Comparison of ENCODE assay signal across 10 cellular contexts in the genomic region with DNA sequence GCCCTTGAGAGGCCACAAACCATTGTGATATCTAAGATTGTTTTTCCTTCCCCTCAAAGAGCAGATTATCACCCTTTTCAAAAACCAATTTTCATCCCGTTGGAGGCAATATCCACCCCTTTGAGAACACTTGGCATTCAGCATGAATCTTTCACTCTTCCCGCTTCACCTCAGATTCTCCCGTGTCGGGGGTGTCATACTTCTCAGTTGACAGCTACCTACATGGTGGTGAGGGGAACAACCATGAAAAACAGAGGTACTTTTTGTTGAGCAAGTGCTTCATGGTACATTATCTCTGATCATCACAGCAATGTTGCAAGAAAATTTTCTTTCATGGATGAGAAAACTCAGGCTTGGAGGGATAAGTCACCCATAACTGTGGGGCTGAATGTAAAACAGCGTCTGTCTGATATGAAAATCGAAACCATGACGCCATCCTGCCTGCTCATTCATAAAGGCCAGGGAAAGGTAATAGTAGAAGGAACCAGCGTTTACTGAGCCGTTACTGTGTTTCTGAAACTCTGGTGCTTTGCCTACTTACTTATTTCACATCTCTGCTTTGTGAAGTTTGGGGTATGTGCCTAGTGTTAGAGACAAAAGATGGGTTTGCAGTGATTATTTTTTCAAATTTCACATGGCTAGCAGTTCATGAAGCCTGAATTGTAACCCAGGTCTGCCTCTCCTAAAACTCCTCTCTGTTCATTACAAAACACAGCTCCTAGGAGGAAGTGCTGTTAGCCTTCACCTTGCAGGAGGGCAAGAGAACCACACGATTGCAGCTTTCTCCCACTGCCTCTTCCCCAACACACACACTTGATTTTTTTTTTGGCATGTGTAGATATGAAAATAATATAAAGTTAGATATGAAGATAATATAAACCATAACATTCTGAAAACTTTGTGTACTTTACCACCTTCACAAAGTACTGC. TPM values are rescaled to one million over a fixed set of nuclear protein-coding genes. Genes with fewer than 3 reads are reported as not detected.
A peak's percentile ranks its signal among the peaks of the same experiment; 100 is the strongest.
DNase-seq lines count a peak whose midpoint lies in the region; ATAC-seq lines count a peak whose summit lies in the region.
"Had no signal": no experiment of that assay in that cellular context is flagged by ENCODE, and none has a peak within 500 bp of the region (broad histone marks: within the 10 kb centered on the region; RNA-seq: fewer than 3 reads in every experiment).

No MANE protein-coding gene starts in this region.

- peaks cover 21% of the 10 kb centered on the region for H3K27me3 Mint-ChIP-seq in activated CD4-positive, alpha-beta T cell treated with anti-CD3 and anti-CD28 coated beads for 36 hours

- no peaks in the 10 kb centered on the region for H3K4me1 ChIP-seq in GM23248 (ENCODE audit: insufficient read depth)

- H3K9me3 ChIP-seq in GM23248 (ENCODE audit: low read depth): no peaks in the 10 kb centered on the region

- ATAC-seq in GM18511 (IDR thresholded peaks at IDR 0.05; ENCODE audit: unreplicated experiment) (peak; percentile 94), GM21423 (IDR thresholded peaks at IDR 0.05; ENCODE audit: unreplicated experiment) (peak; percentile 65), HG03066 (IDR thresholded peaks at IDR 0.05; ENCODE audit: low read depth, unreplicated experiment) (peak; percentile 68)
- ATAC-seq in activated CD4-positive, alpha-beta T cell treated with anti-CD3 and anti-CD28 coated beads for 36 hours: no peak
- ATAC-seq: natural killer cell had no signal

- DNase-seq in SK-MEL-5 (ENCODE audit: low read depth, low spot score) (peak; percentile 9), GM23248 (no peak), cerebellar nuclear complex (lab: John Stamatoyannopoulos, UW) (no peak), activated gamma-delta T cell (lab: John Stamatoyannopoulos, UW) (no peak)
- no peak for DNase-seq in activated CD4-positive, alpha-beta T cell treated with anti-CD3 and anti-CD28 coated beads for 36 hours
- DNase-seq: amygdala, natural killer cell had no signal

- in situ Hi-C loops in SK-MEL-5 (cut with HindIII; ENCODE audit: low pct_unique_long_range_greater_than_20kb, low sequenced_read_pairs): no loop called here
- in situ Hi-C loops in GM23248 (cut with MboI): no loop called here

- intact Hi-C loops in activated CD4-positive, alpha-beta T cell treated with anti-CD3 and anti-CD28 coated beads for 36 hours (cut with DNase I, micrococcal nuclease): no loop called here

- no peak overlapping the region for H3K27ac ChIP-seq in GM23248

- POLR2A ChIA-PET in activated CD4-positive, alpha-beta T cell treated with anti-CD3 and anti-CD28 coated beads for 36 hours (lab: Charles Lee): no interaction called here

- H3K4me1 Mint-ChIP-seq in activated CD4-positive, alpha-beta T cell treated with anti-CD3 and anti-CD28 coated beads for 36 hours: no peaks in the 10 kb centered on the region
- H3K4me1 Mint-ChIP-seq: natural killer cell had no signal

- no peak overlapping the region for H3K4me3 Mint-ChIP-seq in activated CD4-positive, alpha-beta T cell treated with anti-CD3 and anti-CD28 coated beads for 36 hours
- H3K4me3 Mint-ChIP-seq: natural killer cell had no signal

- CTCF ChIA-PET in activated CD4-positive, alpha-beta T cell treated with anti-CD3 and anti-CD28 coated beads for 36 hours (lab: Charles Lee): no interaction called here

- H4K20me1 ChIP-seq in GM23248 (ENCODE audit: insufficient read depth): no peaks in the 10 kb centered on the region

- H3K36me3 Mint-ChIP-seq in activated CD4-positive, alpha-beta T cell treated with anti-CD3 and anti-CD28 coated beads for 36 hours (ENCODE audit: low read depth): no peaks in the 10 kb centered on the region
- H3K36me3 Mint-ChIP-seq: natural killer cell had no signal

- no peaks in the 10 kb centered on the region for H3F3A ChIP-seq in GM23248 (ENCODE audit: insufficient read depth)

- H2AFZ ChIP-seq in GM23248: no peak overlapping the region

- no peak overlapping the region for H3K9ac ChIP-seq in GM23248

- no peaks in the 10 kb centered on the region for H3K36me3 ChIP-seq in GM23248 (ENCODE audit: low read depth)

- no peak overlapping the region for H3K27ac Mint-ChIP-seq in activated CD4-positive, alpha-beta T cell treated with anti-CD3 and anti-CD28 coated beads for 36 hours
- H3K27ac Mint-ChIP-seq: natural killer cell had no signal

- H3K4me3 ChIP-seq in GM23248: no peak overlapping the region

- no peak overlapping the region for H3K4me2 ChIP-seq in GM23248 (ENCODE audit: unreplicated experiment)

- no peaks in the 10 kb centered on the region for H3K9me3 Mint-ChIP-seq in activated CD4-positive, alpha-beta T cell treated with anti-CD3 and anti-CD28 coated beads for 36 hours (ENCODE audit: low read depth)
- H3K9me3 Mint-ChIP-seq: natural killer cell had no signal

- 44 to 48% methylated on average over 10 of the region's 10 CpGs for WGBS in GM23248 (ENCODE audit: low coverage in 1 of 2, low lambda C conversion rate in 2 of 2, missing lambda C conversion rate in 2 of 2), 2 experiments

- H3K27me3 ChIP-seq in GM23248 (replicated peaks; ENCODE audit: insufficient read depth): no peaks in the 10 kb centered on the region

- H3K79me2 ChIP-seq in GM23248 (ENCODE audit: insufficient read depth): no peaks in the 10 kb centered on the region

- no peaks in the 10 kb centered on the region for H3K9me2 ChIP-seq in GM23248 (ENCODE audit: insufficient read depth)

RNA-seq across cellular contexts. Expression of a gene that starts 35.4 kb away (rescaled TPM):
- total RNA-seq in SK-MEL-5 (2014; rRNA removed; shearing (Covaris generic)): 0.11 and 0.18 TPM in 2 replicates
- polyA plus RNA-seq in SK-MEL-5 (2015; cell fraction: cytosol; rRNA removed): 0.01 and 0.28 TPM in 2 replicates
- polyA plus RNA-seq in SK-MEL-5 (2015; cell fraction: nucleus; rRNA removed): not detected in 2 replicates
- total RNA-seq in GM23248 (2014; rRNA removed; shearing (Covaris generic)): not detected in 2 replicates
- polyA plus RNA-seq in GM23248 (2016; fragmentation: Nextera tagmentation; extraction: Ambion mirVana): not detected in 2 replicates
- total RNA-seq in activated CD4-positive, alpha-beta T cell treated with anti-CD3 and anti-CD28 coated beads for 36 hours: under 1 TPM; 0.05 TPM
- total RNA-seq: natural killer cell had no signal
